10 cellular contexts compared by ENCODE assay signal in genomic region chr5:44661851-44662250, GRCh38.
"Had no signal": no experiment of that assay in that cellular context is flagged by ENCODE, and none has a peak within 500 bp of the region (broad histone marks: within the 10 kb centered on the region; RNA-seq: fewer than 3 reads in every experiment).

No MANE protein-coding gene starts in this region.

- H3K9ac ChIP-seq: GM23248, KMS-11 had no signal

- ATAC-seq: HCT116, HepG2 had no signal

- H3K4me1 ChIP-seq: HAP-1 had no signal

- H2AFZ ChIP-seq: GM23248 had no signal

- H3K4me2 ChIP-seq: KMS-11 had no signal

- H3K4me3 Mint-ChIP-seq: HFFc6, IgD-negative memory B cell had no signal

- H3K27ac Mint-ChIP-seq: HFFc6, IgD-negative memory B cell had no signal

- H3K36me3 Mint-ChIP-seq: IgD-negative memory B cell had no signal

- H3K27ac ChIP-seq: GM23248, HL-60, KMS-11 had no signal

- FAIRE-seq: HepG2 had no signal

- H3K9me3 ChIP-seq: HAP-1 had no signal

- H3K27me3 Mint-ChIP-seq: IgD-negative memory B cell had no signal

- H3K4me1 Mint-ChIP-seq: IgD-negative memory B cell had no signal

- DNase-seq: GM23248, GOT3, HFFc6, KBM-7 had no signal
